8 cellular contexts compared by ENCODE assay signal in genomic region chr11:57597461-57597892, GRCh38. TPM values are rescaled to one million over a fixed set of nuclear protein-coding genes. Genes with fewer than 3 reads are reported as not detected.
DNase-seq lines count a peak whose midpoint lies in the region; ATAC-seq and TF ChIP-seq lines count a peak whose summit lies in the region.

Gene SERPING1 (plus strand): TSS chr11:57597685. CDS start chr11:57598271, 586 bp downstream.

- no peaks in the 10 kb centered on the region for H3K36me3 ChIP-seq in Panc1 (ENCODE audit: control insufficient read depth, insufficient read depth, low read length)
- no peaks in the 10 kb centered on the region for H3K36me3 ChIP-seq in mucosa of descending colon (ENCODE audit: low read depth)
- peaks cover 0 to 26% (median 0%) of the 10 kb centered on the region in 3 donors for H3K36me3 ChIP-seq in tibial nerve
- no peaks in the 10 kb centered on the region for H3K36me3 ChIP-seq in WERI-Rb-1

- intact Hi-C loops in Panc1 (cut with micrococcal nuclease; ENCODE audit: unreplicated experiment) = no loop called here
- intact Hi-C loops in mucosa of descending colon (cut with DNase I, micrococcal nuclease) = no loop called here

- in situ Hi-C loops in Panc1 (cut with HindIII; ENCODE audit: low pct_unique_long_range_greater_than_20kb, low sequenced_read_pairs) = no loop called here

- H3K4me3 ChIP-seq in Panc1 (ENCODE audit: low read depth in 2 of 2, low read length in 2 of 2) = peak within 1 kb of the TSS; percentile 15 to 16; a peak in 3 of 4 replicates
- no peak within 1 kb of the TSS for H3K4me3 ChIP-seq in mucosa of descending colon
- peak within 1 kb of the TSS; percentile 41 to 79 (median 62) for H3K4me3 ChIP-seq in tibial nerve
- H3K4me3 ChIP-seq in WERI-Rb-1 (ENCODE audit: low read depth, low read length) = no peak within 1 kb of the TSS; the same call in 1 of the 2 replicates

- POLR2A ChIA-PET in Panc1 (lab: Charles Lee) = interaction anchor here (0.6 kb wide), 1 partner anchor 18 kb away, joined by 7 read pairs; no protein-coding TSS in a partner anchor

- H3K9me3 ChIP-seq in Panc1 (ENCODE audit: control insufficient read depth, insufficient read depth, low read depth, low read length) = no peaks in the 10 kb centered on the region
- H3K9me3 ChIP-seq in mucosa of descending colon = no peaks in the 10 kb centered on the region
- H3K9me3 ChIP-seq in tibial nerve = no peaks in the 10 kb centered on the region
- no peaks in the 10 kb centered on the region for H3K9me3 ChIP-seq in WERI-Rb-1 (ENCODE audit: severe bottlenecking)

- 6 to 12% methylated on average over 6 to 10 of the region's 10 CpGs for WGBS in tibial nerve, 2 donors

- CTCF ChIA-PET in Panc1 (lab: Charles Lee) = no interaction called here

- ATAC-seq in Panc1 (no peak), mucosa of descending colon (peak; percentile 53), GM21528 (IDR thresholded peaks at IDR 0.05; ENCODE audit: low FRiP score, unreplicated experiment) (no peak), HG03159 (IDR thresholded peaks at IDR 0.05; ENCODE audit: unreplicated experiment) (no peak)

- TF ChIP-seq CTCF in Panc1 (IDR thresholded peaks at IDR 0.05) (no peak), mucosa of descending colon (IDR thresholded peaks at IDR 0.05) (no peak), tibial nerve (IDR thresholded peaks at IDR 0.05) (no peak), WERI-Rb-1 (IDR thresholded peaks at IDR 0.05; ENCODE audit: low read depth, low read length) (no peak)

- no peaks in the 10 kb centered on the region for H3K4me1 ChIP-seq in Panc1 (ENCODE audit: control insufficient read depth, insufficient read depth, low read length)
- peaks cover 2% of the 10 kb centered on the region for H3K4me1 ChIP-seq in mucosa of descending colon (ENCODE audit: low read depth)
- peaks cover 0 to 41% (median 12%) of the 10 kb centered on the region in 4 donors for H3K4me1 ChIP-seq in tibial nerve

- H3K27ac ChIP-seq in Panc1 (ENCODE audit: low read length) (no peak within 1 kb of the TSS), tibial nerve (peak within 1 kb of the TSS; percentile 87 to 98 (median 92)), WERI-Rb-1 (no peak within 1 kb of the TSS)

- peak in 1 of 2 donors; percentile 58 for TF ChIP-seq EP300 in tibial nerve (IDR thresholded peaks at IDR 0.05)

- no peak for DNase-seq in Panc1 (ENCODE audit: low read depth, low spot score)
- peak; percentile 15 for DNase-seq in fibroblast of gingiva (ENCODE audit: low read depth)
- DNase-seq in mucosa of descending colon = peak; percentile 36 to 63 (median 43)
- peak; percentile 83 to 86 for DNase-seq in tibial nerve (ENCODE audit: low spot score in 2 of 2)
- DNase-seq in NCI-H1092 treated with DMSO at 0.1 percent for 48 hours (lab: John Stamatoyannopoulos, UW) = no peak
- no peak for DNase-seq in WERI-Rb-1

- no TSS peak for BruUV-seq in Panc1 (replicated peaks; lab: Mats Ljungman, UMichigan)

- H3K27me3 ChIP-seq in Panc1 (ENCODE audit: control insufficient read depth, insufficient read depth, low read length) = no peaks in the 10 kb centered on the region
- H3K27me3 ChIP-seq in tibial nerve = no peaks in the 10 kb centered on the region
- H3K27me3 ChIP-seq in WERI-Rb-1 (ENCODE audit: insufficient read depth, low read depth, severe bottlenecking) = peaks cover 88% of the 10 kb centered on the region

- TF ChIP-seq POLR2A in tibial nerve (IDR thresholded peaks at IDR 0.05) = no peak

RNA-seq across cellular contexts. Expression of gene SERPING1, which starts in this region (rescaled TPM):
- 1.3 TPM for total RNA-seq in Panc1 (2021; ENCODE audit: unreplicated experiment)
- 2.5 TPM for polyA plus RNA-seq in Panc1 (2012; ENCODE audit: insufficient read length)
- total RNA-seq in mucosa of descending colon = 100 to 1,000 TPM in 2 of 3 donors, 10 to 100 TPM in 1; 31.0 to 224 (median 112) TPM
- total RNA-seq in tibial nerve = 100 to 1,000 TPM; 508 to 826 (median 607) TPM

Comparison
In these comparisons a context has a peak if more than half of its experiments do, and no peak if none do; other contexts are left out.
1. RNA of gene SERPING1 (total RNA-seq): 508 to 826 TPM in tibial nerve and 31.0 to 224 TPM in mucosa of descending colon; 1.3 TPM in Panc1 (single experiment); every median in the first group is over 10 times any median in the second.
2. DNase-seq: peak in fibroblast of gingiva (single experiment), mucosa of descending colon (3 of 3) and tibial nerve (2 of 2); none in Panc1 (single experiment), NCI-H1092 treated with DMSO at 0.1 percent for 48 hours (single experiment) and WERI-Rb-1 (single experiment).
3. H3K27ac ChIP-seq: peak in tibial nerve (4 of 4); none in Panc1 (single experiment) and WERI-Rb-1 (single experiment).
4. H3K4me3 ChIP-seq: peak in Panc1 (2 of 2) and tibial nerve (4 of 4); none in mucosa of descending colon (single experiment) and WERI-Rb-1 (single experiment).